31 cellular contexts compared by ENCODE assay signal in genomic region chr18:35244671-35245070, GRCh38.
"Had no signal": no experiment of that assay in that cellular context is flagged by ENCODE, and none has a peak within 500 bp of the region (broad histone marks: within the 10 kb centered on the region; RNA-seq: fewer than 3 reads in every experiment).

No MANE protein-coding gene starts in this region.

- H3K4me3 Mint-ChIP-seq: activated B cell treated with CpG ODN at 0.5 μM for 24 hours; activated T-cell treated with anti-CD3 and anti-CD28 coated beads, Interleukin-2, amount 50 U/mL, for 24 hours; activated T-helper 17 cell treated with anti-CD3 and anti-CD28 coated beads, Interleukin-2, amount 50 U/mL, for 72 hours; immature natural killer cell; nephron; stimulated activated memory B cell treated with anti-CD40 and anti-IgM and Interleukin-4, amounts not matched to agents 10 μg/mL and 1 μg/mL and 100 μg/mL, for 72 hours; T-cell; T-helper 2 cell treated with Interferon-gamma antibody and Interleukin-4, amounts not matched to agents 5 μg/mL and 100 μg/mL, for 36 hours; type B pancreatic cell had no signal

- H3K27ac ChIP-seq: brain microvascular endothelial cell, coronary artery, heart left ventricle, prostate gland, sigmoid colon, uterus had no signal

- H3K36me3 ChIP-seq: uterus had no signal

- ATAC-seq: activated naive CD4-positive, alpha-beta T cell treated with anti-CD3 and anti-CD28 coated beads, Interleukin-2, amount 50 U/mL, for 72 hours; activated T-helper 17 cell treated with anti-CD3 and anti-CD28 coated beads, Interleukin-2, amount 50 U/mL, for 72 hours; esophagus mucosa; heart left ventricle; left colon; stimulated activated memory B cell treated with anti-CD40 and anti-IgM and Interleukin-4, amounts not matched to agents 10 μg/mL and 1 μg/mL and 100 μg/mL, for 72 hours; stimulated activated naive CD8-positive, alpha-beta T cell treated with anti-CD3 and anti-CD28 coated beads, Interleukin-15, amount 100 ng/mL, for 72 hours; T-cell had no signal

- H3K4me1 Mint-ChIP-seq: nephron had no signal

- H3K27ac Mint-ChIP-seq: activated T-cell treated with anti-CD3 and anti-CD28 coated beads, Interleukin-2, amount 50 U/mL, for 24 hours; activated T-helper 17 cell treated with anti-CD3 and anti-CD28 coated beads, Interleukin-2, amount 50 U/mL, for 72 hours; nephron; stimulated activated naive CD8-positive, alpha-beta T cell treated with anti-CD3 and anti-CD28 coated beads, Interleukin-15, amount 100 ng/mL, for 72 hours; T-helper 2 cell treated with Interferon-gamma antibody and Interleukin-4, amounts not matched to agents 5 μg/mL and 100 μg/mL, for 36 hours; type B pancreatic cell had no signal

- H3K9me3 ChIP-seq: neutrophil, prostate gland, sigmoid colon, uterus had no signal

- H3K27me3 ChIP-seq: brain microvascular endothelial cell, heart left ventricle, neutrophil, sigmoid colon, uterus had no signal

- H3K9me3 Mint-ChIP-seq: activated T-helper 17 cell treated with anti-CD3 and anti-CD28 coated beads, Interleukin-2, amount 50 U/mL, for 72 hours; immature natural killer cell had no signal

- H3K4me1 ChIP-seq: prostate gland had no signal

- H3K4me3 ChIP-seq: coronary artery, heart left ventricle, prostate gland, sigmoid colon, uterus had no signal

- DNase-seq: activated B cell treated with CpG ODN at 0.5 μM for 24 hours; activated CD8-positive, alpha-beta memory T cell treated with anti-CD3 and anti-CD28 coated beads, Interleukin-2, amount 50 U/mL, for 4 hours; activated gamma-delta T cell treated with Interleukin-2 at 50 U/mL for 16 hours; activated T-cell treated with anti-CD3 and anti-CD28 coated beads, Interleukin-2, amount 50 U/mL, for 24 hours; brain microvascular endothelial cell; foreskin fibroblast; heart left ventricle; hypothalamus; immature natural killer cell; kidney; left colon; mammary epithelial cell; midbrain; retina; sigmoid colon; small intestine; stimulated activated CD4-positive, alpha-beta T cell treated with anti-CD3 and anti-CD28 coated beads, Interleukin-4, amount 100 ng/mL, for 24 hours; stimulated activated naive CD8-positive, alpha-beta T cell treated with anti-CD3 and anti-CD28 coated beads, Interleukin-15, amount 100 ng/mL, for 72 hours; substantia nigra; T-cell; uterus had no signal

- H3K27me3 Mint-ChIP-seq: activated B cell treated with CpG ODN at 0.5 μM for 24 hours; activated T-cell treated with anti-CD3 and anti-CD28 coated beads, Interleukin-2, amount 50 U/mL, for 24 hours; activated T-helper 17 cell treated with anti-CD3 and anti-CD28 coated beads, Interleukin-2, amount 50 U/mL, for 72 hours; stimulated activated memory B cell treated with anti-CD40 and anti-IgM and Interleukin-4, amounts not matched to agents 10 μg/mL and 1 μg/mL and 100 μg/mL, for 72 hours; stimulated activated naive CD8-positive, alpha-beta T cell treated with anti-CD3 and anti-CD28 coated beads, Interleukin-15, amount 100 ng/mL, for 72 hours; T-cell; type B pancreatic cell had no signal
